1 cellular context compared by ENCODE assay signal in the genomic region with DNA sequence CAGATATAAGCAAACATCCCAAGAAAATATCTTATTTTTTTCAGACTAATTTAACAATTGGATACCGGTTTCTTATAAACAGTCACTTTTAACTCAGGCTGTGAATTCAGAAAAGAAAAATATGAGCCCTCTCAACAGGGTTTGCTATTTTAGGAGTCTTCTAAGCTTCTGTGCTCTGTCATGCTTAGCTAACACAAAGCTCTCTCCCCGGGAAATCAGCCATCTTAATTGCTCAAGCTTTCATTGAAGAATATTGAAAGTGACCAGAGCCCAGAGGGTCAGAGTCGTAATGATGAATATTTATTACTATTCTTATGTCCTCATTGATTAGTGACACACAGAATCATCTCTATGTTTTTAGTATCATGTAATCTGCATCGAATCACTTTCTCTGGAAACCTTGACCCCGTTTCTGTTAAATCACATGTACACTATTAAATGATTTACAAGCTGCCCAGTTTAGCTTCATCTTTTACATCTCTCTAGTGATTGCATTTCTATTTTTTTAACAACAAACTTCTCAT.
TF ChIP-seq lines count a peak whose summit lies in the region.

No MANE protein-coding gene starts in this region.

TF ChIP-seq in WTC11, 78 proteins besides CTCF, POLR2A, EP300 and RAD21 (continued from another document):
- no peak for TF ChIP-seq E2F5 (CRISPR knock-in tag; IDR thresholded peaks at IDR 0.05)
- TF ChIP-seq, protein P1, sequence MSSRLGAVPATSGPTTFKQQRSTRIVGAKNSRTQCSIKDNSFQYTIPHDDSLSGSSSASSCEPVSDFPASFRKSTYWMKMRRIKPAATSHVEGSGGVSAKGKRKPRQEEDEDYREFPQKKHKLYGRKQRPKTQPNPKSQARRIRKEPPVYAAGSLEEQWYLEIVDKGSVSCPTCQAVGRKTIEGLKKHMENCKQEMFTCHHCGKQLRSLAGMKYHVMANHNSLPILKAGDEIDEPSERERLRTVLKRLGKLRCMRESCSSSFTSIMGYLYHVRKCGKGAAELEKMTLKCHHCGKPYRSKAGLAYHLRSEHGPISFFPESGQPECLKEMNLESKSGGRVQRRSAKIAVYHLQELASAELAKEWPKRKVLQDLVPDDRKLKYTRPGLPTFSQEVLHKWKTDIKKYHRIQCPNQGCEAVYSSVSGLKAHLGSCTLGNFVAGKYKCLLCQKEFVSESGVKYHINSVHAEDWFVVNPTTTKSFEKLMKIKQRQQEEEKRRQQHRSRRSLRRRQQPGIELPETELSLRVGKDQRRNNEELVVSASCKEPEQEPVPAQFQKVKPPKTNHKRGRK (CRISPR knock-in tag; IDR thresholded peaks at IDR 0.05; ENCODE audit: borderline replicate concordance), result no peak
- TF ChIP-seq USF1 (CRISPR knock-in tag; IDR thresholded peaks at IDR 0.05), result no peak
- TF ChIP-seq MYBL2 (CRISPR knock-in tag; IDR thresholded peaks at IDR 0.05), result no peak
- no peak for TF ChIP-seq USF2 (CRISPR knock-in tag; IDR thresholded peaks at IDR 0.05)
- TF ChIP-seq CDX4 (CRISPR knock-in tag; IDR thresholded peaks at IDR 0.05; ENCODE audit: borderline replicate concordance), result no peak
- TF ChIP-seq IRF1 (CRISPR knock-in tag; IDR thresholded peaks at IDR 0.05), result no peak
- TF ChIP-seq ATF3 (CRISPR knock-in tag; conservative IDR thresholded peaks at IDR 0.05), result no peak
- no peak for TF ChIP-seq ATF1 (CRISPR knock-in tag; IDR thresholded peaks at IDR 0.05)
- TF ChIP-seq FOXP4 (CRISPR knock-in tag; IDR thresholded peaks at IDR 0.05), result no peak
